Comparison of ENCODE assay signal across 10 cellular contexts in the genomic region with DNA sequence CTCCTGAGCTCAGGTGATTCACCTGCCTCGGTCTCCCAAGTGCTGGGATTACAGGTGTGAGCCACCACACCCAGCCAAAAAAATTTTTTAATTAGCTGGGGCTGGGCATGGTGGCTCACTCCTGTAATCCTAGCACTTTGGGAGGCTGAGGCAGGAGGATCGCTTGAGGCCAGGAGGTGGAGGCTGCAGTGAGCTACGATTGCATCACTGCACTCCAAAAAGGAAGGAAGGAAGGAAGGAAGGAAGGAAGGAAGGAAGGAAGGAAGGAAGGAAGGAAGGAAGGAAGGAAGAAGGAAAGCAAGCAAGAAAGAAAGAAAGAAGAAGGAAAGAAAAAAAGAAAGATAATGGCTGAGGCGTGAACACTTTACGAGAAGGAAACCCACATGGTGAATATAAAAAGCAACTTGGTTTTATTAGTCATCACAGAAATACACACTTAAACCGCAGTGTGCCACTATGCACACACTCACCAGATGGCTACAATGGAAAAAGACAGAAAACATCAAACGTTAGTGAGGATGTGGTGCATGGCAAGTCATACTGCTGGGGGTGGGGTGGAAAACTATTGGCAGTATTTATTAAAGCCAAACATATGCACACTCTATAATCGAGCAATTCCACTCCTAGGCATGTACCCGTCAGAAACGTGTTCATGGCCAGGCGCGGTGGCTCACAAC. TPM values are rescaled to one million over a fixed set of nuclear protein-coding genes. Genes with fewer than 3 reads are reported as not detected.
A peak's percentile ranks its signal among the peaks of the same experiment; 100 is the strongest.
DNase-seq lines count a peak whose midpoint lies in the region; ATAC-seq and TF ChIP-seq lines count a peak whose summit lies in the region.
"Had no signal": no experiment of that assay in that cellular context is flagged by ENCODE, and none has a peak within 500 bp of the region (broad histone marks: within the 10 kb centered on the region; RNA-seq: fewer than 3 reads in every experiment).

No MANE protein-coding gene starts in this region.

- H3K4me1 Mint-ChIP-seq in T-cell: peaks cover 7 to 11% (median 9%) of the 10 kb centered on the region in 3 donors

- no peak overlapping the region for H2BK5ac ChIP-seq in neuronal stem cell (ENCODE audit: low read length)

- H3K4me3 ChIP-seq in astrocyte of the cerebellum (ENCODE audit: low read depth, low read length) (no peak overlapping the region), neuronal stem cell (ENCODE audit: low read length in 2 of 2) (no peak overlapping the region)

- DNase-seq in T-cell (peak in 25 of 34 experiments; percentile 0 to 31 (median 14)), astrocyte of the cerebellum (ENCODE audit: low read depth) (peak; percentile 86), germinal center (ENCODE audit: low spot score) (no peak), neuronal stem cell (ENCODE audit: low spot score) (no peak), NCI-H1092 (lab: John Stamatoyannopoulos, UW) (no peak)
- peak; percentile 68 for DNase-seq in stimulated activated CD4-positive, alpha-beta T cell treated with anti-CD3 and anti-CD28 coated beads, Interleukin-4, amount 100 ng/mL, for 24 hours

- H3K36me3 ChIP-seq in neuronal stem cell (replicated peaks in 1 of 2; ENCODE audit: control insufficient read depth in 2 of 2, insufficient read depth in 2 of 2, low read length in 2 of 2): no peaks in the 10 kb centered on the region

- no CpG with 5 or more reads among the region's 12 CpGs for WGBS in neuronal stem cell (ENCODE audit: extremely low coverage in 2 of 2, insufficient read length in 2 of 2, insufficient replicate concordance in 1 of 2), 2 donors

- H2AK5ac ChIP-seq in neuronal stem cell (ENCODE audit: low read depth, low read length): no peak overlapping the region

- no peak overlapping the region for H3K23ac ChIP-seq in neuronal stem cell (ENCODE audit: low read depth, low read length, poor library complexity)

- ATAC-seq in GM19351 (IDR thresholded peaks at IDR 0.05; ENCODE audit: unreplicated experiment) (peak; percentile 51), T-cell (replicated peaks in 1 of 4) (peak; percentile 70 to 92 (median 83)), HG02623 (IDR thresholded peaks at IDR 0.05; ENCODE audit: unreplicated experiment) (no peak)

- TF ChIP-seq CTCF in astrocyte of the cerebellum (IDR thresholded peaks at IDR 0.05; ENCODE audit: low read depth, low read length, missing control alignments): no peak

- H3K9ac ChIP-seq in neuronal stem cell (ENCODE audit: low read depth, low read length, poor library complexity): no peak overlapping the region
- H3K9ac ChIP-seq: parathyroid adenoma had no signal

- H2BK12ac ChIP-seq in neuronal stem cell (ENCODE audit: low read length): no peak overlapping the region

- H3K4ac ChIP-seq in neuronal stem cell (ENCODE audit: low read length): no peak overlapping the region

- H3K27ac Mint-ChIP-seq in T-cell: peak overlapping the region; percentile 57 to 77

- in situ Hi-C loops in astrocyte of the cerebellum (cut with HindIII; ENCODE audit: low sequenced_read_pairs): no loop called here

- H3K9me3 Mint-ChIP-seq in T-cell: no peaks in the 10 kb centered on the region

- H3K27ac ChIP-seq in neuronal stem cell (replicated peaks; ENCODE audit: low read length): no peak overlapping the region
- H3K27ac ChIP-seq: parathyroid adenoma had no signal

- no peak overlapping the region for H3K4me3 Mint-ChIP-seq in T-cell

- H3K27me3 Mint-ChIP-seq in T-cell: peaks cover 3 to 10% of the 10 kb centered on the region in 2 donors

- no peak overlapping the region for H3K14ac ChIP-seq in neuronal stem cell (ENCODE audit: low read length)

- no peaks in the 10 kb centered on the region for H3K9me3 ChIP-seq in neuronal stem cell (replicated peaks in 1 of 2; ENCODE audit: control insufficient read depth in 2 of 2, insufficient read depth in 1 of 2, low read depth in 1 of 2, low read length in 2 of 2)

- H2BK15ac ChIP-seq in neuronal stem cell (ENCODE audit: low read length): no peak overlapping the region

- H3K18ac ChIP-seq in neuronal stem cell (ENCODE audit: low read length): no peak overlapping the region

- no peak overlapping the region for H4K91ac ChIP-seq in neuronal stem cell (ENCODE audit: low read depth, low read length, poor library complexity)

- H3K79me1 ChIP-seq in neuronal stem cell (ENCODE audit: low read depth, low read length): no peaks in the 10 kb centered on the region

- CTCF ChIA-PET in T-cell (lab: Charles Lee): interaction anchor here in 1 of 2 donors (0.6 kb wide), 1 partner anchor 703 kb away, joined by 4 read pairs; the partner anchor contains the start of gene RCC1L

- no peaks in the 10 kb centered on the region for H3K4me1 ChIP-seq in neuronal stem cell (ENCODE audit: control insufficient read depth in 2 of 2, insufficient read depth in 1 of 2, low read depth in 1 of 2, low read length in 2 of 2)

- H3K27me3 ChIP-seq in neuronal stem cell (ENCODE audit: control insufficient read depth in 3 of 3, insufficient read depth in 3 of 3, low read depth in 1 of 3, low read length in 3 of 3): no peaks in the 10 kb centered on the region

- H2BK120ac ChIP-seq in neuronal stem cell (ENCODE audit: low read depth, low read length): no peak overlapping the region

- POLR2A ChIA-PET in T-cell (lab: Charles Lee): interaction anchor here in 1 of 2 donors (0.7 kb wide), 1 partner anchor 13 kb away, joined by 8 read pairs; no protein-coding TSS in a partner anchor

- no peak overlapping the region for H2AFZ ChIP-seq in neuronal stem cell (ENCODE audit: low read length)
- H2AFZ ChIP-seq: parathyroid adenoma had no signal

- H4K8ac ChIP-seq in neuronal stem cell (ENCODE audit: low read depth, low read length): no peak overlapping the region

- no peaks in the 10 kb centered on the region for H3K36me3 Mint-ChIP-seq in T-cell

- H3K4me2 ChIP-seq in neuronal stem cell (ENCODE audit: insufficient read depth, low read length, poor library complexity, severe bottlenecking): no peak overlapping the region

RNA-seq across cellular contexts. Expression of gene CCL26, which starts 4.4 kb away (rescaled TPM):
- total RNA-seq in T-cell: not detected
- not detected for polyA plus RNA-seq in neuronal stem cell (2013, experiment 1 of 2)
- not detected for polyA plus RNA-seq in neuronal stem cell (2013, experiment 2 of 2)

RNA-seq across cellular contexts. Expression of gene CCL24, which starts 37.2 kb away (rescaled TPM):
- total RNA-seq in T-cell: not detected
- polyA plus RNA-seq in neuronal stem cell (2013, experiment 1 of 2): not detected
- polyA plus RNA-seq in neuronal stem cell (2013, experiment 2 of 2): not detected
- total RNA-seq: NCI-H460 had no signal

RNA-seq across cellular contexts. Expression of gene HIP1, which starts 37.7 kb away (rescaled TPM):
- total RNA-seq in T-cell: 1 to 10 TPM; 3.2 to 8.4 (median 3.6) TPM
- 46.7 TPM for polyA plus RNA-seq in neuronal stem cell (2013, experiment 1 of 2)
- 48.1 TPM for polyA plus RNA-seq in neuronal stem cell (2013, experiment 2 of 2)

Comparison
In these comparisons a context has a peak if more than half of its experiments do, and no peak if none do; other contexts are left out.
1. DNase-seq: peak in T-cell (25 of 34), astrocyte of the cerebellum (single experiment) and stimulated activated CD4-positive, alpha-beta T cell treated with anti-CD3 and anti-CD28 coated beads, Interleukin-4, amount 100 ng/mL, for 24 hours (single experiment); none in germinal center (single experiment), neuronal stem cell (single experiment) and NCI-H1092 (single experiment).